1 cellular context compared by ENCODE assay signal in the genomic region with DNA sequence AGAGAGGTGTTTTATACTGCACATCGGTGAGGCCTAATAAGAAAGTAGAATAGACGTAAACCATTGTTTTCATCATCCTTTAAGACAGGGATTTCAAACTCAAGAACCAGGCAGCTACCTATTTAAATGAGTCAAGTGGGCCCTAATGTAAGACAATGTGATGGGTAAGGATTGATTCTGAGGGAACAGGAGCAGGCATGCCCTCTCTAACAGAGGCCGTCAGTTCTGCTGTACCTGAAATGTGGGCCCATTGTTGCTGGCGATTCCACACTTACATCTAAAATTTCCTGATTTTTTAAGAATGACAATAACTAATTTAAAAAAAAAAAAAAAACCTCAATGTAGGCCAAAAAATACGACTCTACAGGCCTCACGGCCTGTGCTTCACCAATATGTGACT.
TF ChIP-seq lines count a peak whose summit lies in the region.

No MANE protein-coding gene starts in this region.

TF ChIP-seq in GM23338, 12 proteins besides CTCF, POLR2A, EP300 and RAD21:
- TF ChIP-seq, protein P1, sequence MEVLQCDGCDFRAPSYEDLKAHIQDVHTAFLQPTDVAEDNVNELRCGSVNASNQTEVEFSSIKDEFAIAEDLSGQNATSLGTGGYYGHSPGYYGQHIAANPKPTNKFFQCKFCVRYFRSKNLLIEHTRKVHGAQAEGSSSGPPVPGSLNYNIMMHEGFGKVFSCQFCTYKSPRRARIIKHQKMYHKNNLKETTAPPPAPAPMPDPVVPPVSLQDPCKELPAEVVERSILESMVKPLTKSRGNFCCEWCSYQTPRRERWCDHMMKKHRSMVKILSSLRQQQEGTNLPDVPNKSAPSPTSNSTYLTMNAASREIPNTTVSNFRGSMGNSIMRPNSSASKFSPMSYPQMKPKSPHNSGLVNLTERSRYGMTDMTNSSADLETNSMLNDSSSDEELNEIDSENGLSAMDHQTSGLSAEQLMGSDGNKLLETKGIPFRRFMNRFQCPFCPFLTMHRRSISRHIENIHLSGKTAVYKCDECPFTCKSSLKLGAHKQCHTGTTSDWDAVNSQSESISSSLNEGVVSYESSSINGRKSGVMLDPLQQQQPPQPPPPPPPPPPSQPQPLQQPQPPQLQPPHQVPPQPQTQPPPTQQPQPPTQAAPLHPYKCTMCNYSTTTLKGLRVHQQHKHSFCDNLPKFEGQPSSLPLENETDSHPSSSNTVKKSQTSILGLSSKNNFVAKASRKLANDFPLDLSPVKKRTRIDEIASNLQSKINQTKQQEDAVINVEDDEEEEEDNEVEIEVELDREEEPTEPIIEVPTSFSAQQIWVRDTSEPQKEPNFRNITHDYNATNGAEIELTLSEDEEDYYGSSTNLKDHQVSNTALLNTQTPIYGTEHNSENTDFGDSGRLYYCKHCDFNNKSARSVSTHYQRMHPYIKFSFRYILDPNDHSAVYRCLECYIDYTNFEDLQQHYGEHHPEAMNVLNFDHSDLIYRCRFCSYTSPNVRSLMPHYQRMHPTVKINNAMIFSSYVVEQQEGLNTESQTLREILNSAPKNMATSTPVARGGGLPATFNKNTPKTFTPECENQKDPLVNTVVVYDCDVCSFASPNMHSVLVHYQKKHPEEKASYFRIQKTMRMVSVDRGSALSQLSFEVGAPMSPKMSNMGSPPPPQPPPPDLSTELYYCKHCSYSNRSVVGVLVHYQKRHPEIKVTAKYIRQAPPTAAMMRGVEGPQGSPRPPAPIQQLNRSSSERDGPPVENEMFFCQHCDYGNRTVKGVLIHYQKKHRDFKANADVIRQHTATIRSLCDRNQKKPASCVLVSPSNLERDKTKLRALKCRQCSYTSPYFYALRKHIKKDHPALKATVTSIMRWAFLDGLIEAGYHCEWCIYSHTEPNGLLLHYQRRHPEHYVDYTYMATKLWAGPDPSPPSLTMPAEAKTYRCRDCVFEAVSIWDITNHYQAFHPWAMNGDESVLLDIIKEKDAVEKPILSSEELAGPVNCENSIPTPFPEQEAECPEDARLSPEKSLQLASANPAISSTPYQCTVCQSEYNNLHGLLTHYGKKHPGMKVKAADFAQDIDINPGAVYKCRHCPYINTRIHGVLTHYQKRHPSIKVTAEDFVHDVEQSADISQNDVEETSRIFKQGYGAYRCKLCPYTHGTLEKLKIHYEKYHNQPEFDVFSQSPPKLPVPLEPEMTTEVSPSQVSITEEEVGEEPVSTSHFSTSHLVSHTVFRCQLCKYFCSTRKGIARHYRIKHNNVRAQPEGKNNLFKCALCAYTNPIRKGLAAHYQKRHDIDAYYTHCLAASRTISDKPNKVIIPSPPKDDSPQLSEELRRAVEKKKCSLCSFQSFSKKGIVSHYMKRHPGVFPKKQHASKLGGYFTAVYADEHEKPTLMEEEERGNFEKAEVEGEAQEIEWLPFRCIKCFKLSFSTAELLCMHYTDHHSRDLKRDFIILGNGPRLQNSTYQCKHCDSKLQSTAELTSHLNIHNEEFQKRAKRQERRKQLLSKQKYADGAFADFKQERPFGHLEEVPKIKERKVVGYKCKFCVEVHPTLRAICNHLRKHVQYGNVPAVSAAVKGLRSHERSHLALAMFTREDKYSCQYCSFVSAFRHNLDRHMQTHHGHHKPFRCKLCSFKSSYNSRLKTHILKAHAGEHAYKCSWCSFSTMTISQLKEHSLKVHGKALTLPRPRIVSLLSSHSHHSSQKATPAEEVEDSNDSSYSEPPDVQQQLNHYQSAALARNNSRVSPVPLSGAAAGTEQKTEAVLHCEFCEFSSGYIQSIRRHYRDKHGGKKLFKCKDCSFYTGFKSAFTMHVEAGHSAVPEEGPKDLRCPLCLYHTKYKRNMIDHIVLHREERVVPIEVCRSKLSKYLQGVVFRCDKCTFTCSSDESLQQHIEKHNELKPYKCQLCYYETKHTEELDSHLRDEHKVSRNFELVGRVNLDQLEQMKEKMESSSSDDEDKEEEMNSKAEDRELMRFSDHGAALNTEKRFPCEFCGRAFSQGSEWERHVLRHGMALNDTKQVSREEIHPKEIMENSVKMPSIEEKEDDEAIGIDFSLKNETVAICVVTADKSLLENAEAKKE (CRISPR knock-in tag; IDR thresholded peaks at IDR 0.05) = no peak
- TF ChIP-seq ZNF114 (CRISPR knock-in tag; IDR thresholded peaks at IDR 0.05) (no peak), NANOG (IDR thresholded peaks at IDR 0.05; ENCODE audit: borderline replicate concordance) (no peak), STAT1 (IDR thresholded peaks at IDR 0.05; ENCODE audit: unreplicated experiment) (no peak), EZH2 (IDR thresholded peaks at IDR 0.05; ENCODE audit: low read depth, unreplicated experiment) (no peak), POLR2AphosphoS5 (IDR thresholded peaks at IDR 0.05; ENCODE audit: low read depth) (no peak), EZH2phosphoT487 (IDR thresholded peaks at IDR 0.05; ENCODE audit: unreplicated experiment) (no peak), JUNB (IDR thresholded peaks at IDR 0.05; ENCODE audit: unreplicated experiment) (no peak), ZNF331 (CRISPR knock-in tag; IDR thresholded peaks at IDR 0.05; ENCODE audit: low read depth) (no peak), CREB1 (CRISPR knock-in tag; IDR thresholded peaks at IDR 0.05; ENCODE audit: low read depth) (no peak)
- TF ChIP-seq, protein P2, sequence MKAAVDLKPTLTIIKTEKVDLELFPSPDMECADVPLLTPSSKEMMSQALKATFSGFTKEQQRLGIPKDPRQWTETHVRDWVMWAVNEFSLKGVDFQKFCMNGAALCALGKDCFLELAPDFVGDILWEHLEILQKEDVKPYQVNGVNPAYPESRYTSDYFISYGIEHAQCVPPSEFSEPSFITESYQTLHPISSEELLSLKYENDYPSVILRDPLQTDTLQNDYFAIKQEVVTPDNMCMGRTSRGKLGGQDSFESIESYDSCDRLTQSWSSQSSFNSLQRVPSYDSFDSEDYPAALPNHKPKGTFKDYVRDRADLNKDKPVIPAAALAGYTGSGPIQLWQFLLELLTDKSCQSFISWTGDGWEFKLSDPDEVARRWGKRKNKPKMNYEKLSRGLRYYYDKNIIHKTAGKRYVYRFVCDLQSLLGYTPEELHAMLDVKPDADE (IDR thresholded peaks at IDR 0.05) = no peak
- TF ChIP-seq, protein P3, sequence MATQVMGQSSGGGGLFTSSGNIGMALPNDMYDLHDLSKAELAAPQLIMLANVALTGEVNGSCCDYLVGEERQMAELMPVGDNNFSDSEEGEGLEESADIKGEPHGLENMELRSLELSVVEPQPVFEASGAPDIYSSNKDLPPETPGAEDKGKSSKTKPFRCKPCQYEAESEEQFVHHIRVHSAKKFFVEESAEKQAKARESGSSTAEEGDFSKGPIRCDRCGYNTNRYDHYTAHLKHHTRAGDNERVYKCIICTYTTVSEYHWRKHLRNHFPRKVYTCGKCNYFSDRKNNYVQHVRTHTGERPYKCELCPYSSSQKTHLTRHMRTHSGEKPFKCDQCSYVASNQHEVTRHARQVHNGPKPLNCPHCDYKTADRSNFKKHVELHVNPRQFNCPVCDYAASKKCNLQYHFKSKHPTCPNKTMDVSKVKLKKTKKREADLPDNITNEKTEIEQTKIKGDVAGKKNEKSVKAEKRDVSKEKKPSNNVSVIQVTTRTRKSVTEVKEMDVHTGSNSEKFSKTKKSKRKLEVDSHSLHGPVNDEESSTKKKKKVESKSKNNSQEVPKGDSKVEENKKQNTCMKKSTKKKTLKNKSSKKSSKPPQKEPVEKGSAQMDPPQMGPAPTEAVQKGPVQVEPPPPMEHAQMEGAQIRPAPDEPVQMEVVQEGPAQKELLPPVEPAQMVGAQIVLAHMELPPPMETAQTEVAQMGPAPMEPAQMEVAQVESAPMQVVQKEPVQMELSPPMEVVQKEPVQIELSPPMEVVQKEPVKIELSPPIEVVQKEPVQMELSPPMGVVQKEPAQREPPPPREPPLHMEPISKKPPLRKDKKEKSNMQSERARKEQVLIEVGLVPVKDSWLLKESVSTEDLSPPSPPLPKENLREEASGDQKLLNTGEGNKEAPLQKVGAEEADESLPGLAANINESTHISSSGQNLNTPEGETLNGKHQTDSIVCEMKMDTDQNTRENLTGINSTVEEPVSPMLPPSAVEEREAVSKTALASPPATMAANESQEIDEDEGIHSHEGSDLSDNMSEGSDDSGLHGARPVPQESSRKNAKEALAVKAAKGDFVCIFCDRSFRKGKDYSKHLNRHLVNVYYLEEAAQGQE (IDR thresholded peaks at IDR 0.05; ENCODE audit: unreplicated experiment) = no peak
